8 cellular contexts compared by ENCODE assay signal in genomic region chr1:155125946-155126493, GRCh38. TPM values are rescaled to one million over a fixed set of nuclear protein-coding genes. Genes with fewer than 3 reads are reported as not detected.
DNase-seq lines count a peak whose midpoint lies in the region; ATAC-seq and TF ChIP-seq lines count a peak whose summit lies in the region.

No MANE protein-coding gene starts in this region.

- H3K4me3 ChIP-seq in epithelial cell of proximal tubule (ENCODE audit: low read depth, low read length): peak overlapping the region; percentile 87

- TF ChIP-seq CTCF in epithelial cell of proximal tubule (conservative IDR thresholded peaks at IDR 0.05; ENCODE audit: low read depth, low read length) (no peak), GM13976 (IDR thresholded peaks at IDR 0.05; ENCODE audit: borderline replicate concordance, control extremely low read depth, extremely low read depth, insufficient read depth, missing control alignments) (no peak)

- ATAC-seq in GM21360 (IDR thresholded peaks at IDR 0.05; ENCODE audit: unreplicated experiment): no peak

- in situ Hi-C loops in ACHN (cut with HindIII; ENCODE audit: low pct_ligation_motif_present, low pct_unique_long_range_greater_than_20kb, low sequenced_read_pairs) (no loop called here), GM13976 (cut with MboI; ENCODE audit: low sequenced_read_pairs, unreplicated experiment) (no loop called here)

- DNase-seq in ACHN (peak; percentile 20), NCI-H526 treated with DMSO at 0.1 percent for 48 hours (lab: John Stamatoyannopoulos, UW) (peak; percentile 81), epithelial cell of proximal tubule (ENCODE audit: low read depth) (no peak), mucosa of gallbladder (ENCODE audit: low spot score) (peak; percentile 90), GM13976 (ENCODE audit: low spot score) (no peak), SKM-1 treated with dmso at 0.1 percent for 144 hours (lab: John Stamatoyannopoulos, UW; ENCODE audit: unreplicated experiment) (no peak), germinal center (ENCODE audit: low spot score) (no peak)

RNA-seq across cellular contexts. Expression of gene EFNA1, which starts 1.7 kb away (rescaled TPM):
- total RNA-seq in epithelial cell of proximal tubule (26.3 and 45.3 TPM in 2 replicates), mucosa of gallbladder (100.0 TPM)

RNA-seq across cellular contexts. Expression of gene SLC50A1, which starts 9.6 kb away (rescaled TPM):
- total RNA-seq in epithelial cell of proximal tubule (32.7 and 37.7 TPM in 2 replicates), mucosa of gallbladder (54.7 TPM)

RNA-seq across cellular contexts. Expression of gene DPM3, which starts 14.3 kb away (rescaled TPM):
- total RNA-seq in epithelial cell of proximal tubule (28.6 and 77.8 TPM in 2 replicates), mucosa of gallbladder (130 TPM)

RNA-seq across cellular contexts. Expression of gene KRTCAP2, which starts 47.1 kb away (rescaled TPM):
- 170 and 193 TPM in 2 replicates for total RNA-seq in epithelial cell of proximal tubule
- 158 TPM for total RNA-seq in mucosa of gallbladder

RNA-seq across cellular contexts. Expression of gene EFNA3, which starts 47.4 kb away (rescaled TPM):
- total RNA-seq in epithelial cell of proximal tubule (1.7 and 2.8 TPM in 2 replicates), mucosa of gallbladder (2.7 TPM)

Comparison
In these comparisons a context has a peak if more than half of its experiments do, and no peak if none do; other contexts are left out.
1. DNase-seq: peak in ACHN (single experiment), NCI-H526 treated with DMSO at 0.1 percent for 48 hours (single experiment) and mucosa of gallbladder (single experiment); none in epithelial cell of proximal tubule (single experiment), GM13976 (single experiment), SKM-1 treated with dmso at 0.1 percent for 144 hours (single experiment) and germinal center (single experiment).